Comparison of ENCODE assay signal across 18 cellular contexts in the genomic region with DNA sequence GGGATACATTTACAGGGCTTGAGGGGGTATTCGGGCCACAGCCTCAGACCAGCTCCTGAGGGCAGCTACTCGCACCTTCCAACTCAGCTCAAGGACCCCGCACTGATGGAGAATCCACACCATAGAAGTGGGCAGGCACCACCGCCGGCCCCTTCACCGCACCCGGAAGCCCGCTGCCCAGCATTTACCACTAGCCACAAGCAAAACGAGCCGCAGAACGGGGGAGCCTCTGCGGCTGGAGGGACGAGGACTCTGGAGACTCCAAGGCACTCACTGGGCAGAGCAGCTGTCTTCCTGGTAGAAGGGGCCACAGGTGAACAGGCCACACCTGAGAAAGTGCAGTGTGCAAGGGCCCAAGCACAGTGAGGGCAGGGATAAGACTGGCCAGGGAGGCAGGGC. TPM values are rescaled to one million over a fixed set of nuclear protein-coding genes. Genes with fewer than 3 reads are reported as not detected.
"Had no signal": no experiment of that assay in that cellular context is flagged by ENCODE, and none has a peak within 500 bp of the region (broad histone marks: within the 10 kb centered on the region; RNA-seq: fewer than 3 reads in every experiment).

No MANE protein-coding gene starts in this region.

- H3K27me3 ChIP-seq: adrenal gland, esophagus squamous epithelium, thyroid gland had no signal

- H3K4me3 Mint-ChIP-seq: activated CD4-positive, alpha-beta T cell treated with anti-CD3 and anti-CD28 coated beads for 36 hours; activated CD8-positive, alpha-beta memory T cell treated with anti-CD3 and anti-CD28 coated beads, Interleukin-2, amount 10 ng/mL, durations not matched to agents 7 days and 5 days; T-helper 2 cell treated with Interferon-gamma antibody and Interleukin-4, amounts not matched to agents 5 μg/mL and 100 μg/mL, for 36 hours; WTC11 had no signal

- H3K9me3 Mint-ChIP-seq: T-helper 2 cell treated with Interferon-gamma antibody and Interleukin-4, amounts not matched to agents 5 μg/mL and 100 μg/mL, for 36 hours; WTC11 had no signal

- DNase-seq: activated CD4-positive, alpha-beta T cell treated with anti-CD3 and anti-CD28 coated beads for 36 hours; activated CD4-positive, alpha-beta T cell treated with anti-CD3 and anti-CD28 coated beads, Interleukin-2, amount 50 U/mL, for 48 hours; activated CD8-positive, alpha-beta memory T cell treated with anti-CD3 and anti-CD28 coated beads, Interleukin-2, amount 10 ng/mL, durations not matched to agents 7 days and 5 days; activated naive CD4-positive, alpha-beta T cell treated with anti-CD3 and anti-CD28 coated beads, Interleukin-2, amount 50 U/mL, for 16 hours; adrenal gland; cerebellar nuclear complex; effector CD4-positive, alpha-beta T cell; esophagus squamous epithelium; mesenchymal stem cell; naive thymus-derived CD4-positive, alpha-beta T cell; retina; stimulated activated CD4-positive, alpha-beta T cell treated with anti-CD3 and anti-CD28 coated beads, Interleukin-12 subunit alpha, Interleukin-12 subunit beta, amount 100 ng/mL, for 4 hours; stimulated activated CD4-positive, alpha-beta T cell treated with anti-CD3 and anti-CD28 coated beads, Interleukin-1b, Interleukin-23, amount 100 ng/mL, for 48 hours; stimulated activated CD8-positive, alpha-beta memory T cell treated with anti-CD3 and anti-CD28 coated beads, Interleukin-4, amount 100 ng/mL, for 48 hours; stimulated activated naive CD4-positive, alpha-beta T cell treated with Interleukin-2 at 50 U/mL for 16 hours; thyroid gland had no signal

- H3K27ac ChIP-seq: adrenal gland, esophagus squamous epithelium, thyroid gland had no signal

- H3K27me3 Mint-ChIP-seq: activated CD4-positive, alpha-beta T cell treated with anti-CD3 and anti-CD28 coated beads for 36 hours; activated CD8-positive, alpha-beta memory T cell treated with anti-CD3 and anti-CD28 coated beads, Interleukin-2, amount 10 ng/mL, durations not matched to agents 7 days and 5 days; naive thymus-derived CD4-positive, alpha-beta T cell had no signal

- H3K27ac Mint-ChIP-seq: activated CD4-positive, alpha-beta T cell treated with anti-CD3 and anti-CD28 coated beads for 36 hours; activated CD8-positive, alpha-beta memory T cell treated with anti-CD3 and anti-CD28 coated beads, Interleukin-2, amount 10 ng/mL, durations not matched to agents 7 days and 5 days; T-helper 2 cell treated with Interferon-gamma antibody and Interleukin-4, amounts not matched to agents 5 μg/mL and 100 μg/mL, for 36 hours; WTC11 had no signal

- H3K9me3 ChIP-seq: adrenal gland, esophagus squamous epithelium, thyroid gland had no signal

- H3K4me3 ChIP-seq: adrenal gland, esophagus squamous epithelium, thyroid gland had no signal

- ATAC-seq: activated CD4-positive, alpha-beta T cell treated with anti-CD3 and anti-CD28 coated beads for 36 hours; activated CD8-positive, alpha-beta memory T cell treated with anti-CD3 and anti-CD28 coated beads, Interleukin-2, amount 10 ng/mL, durations not matched to agents 7 days and 5 days; naive thymus-derived CD4-positive, alpha-beta T cell; WTC11 had no signal

RNA-seq across cellular contexts. Expression of a gene that starts 12.0 kb away (rescaled TPM):
- polyA plus RNA-seq: naive thymus-derived CD4-positive, alpha-beta T cell had no signal
